8 cellular contexts compared by ENCODE assay signal in the genomic region with DNA sequence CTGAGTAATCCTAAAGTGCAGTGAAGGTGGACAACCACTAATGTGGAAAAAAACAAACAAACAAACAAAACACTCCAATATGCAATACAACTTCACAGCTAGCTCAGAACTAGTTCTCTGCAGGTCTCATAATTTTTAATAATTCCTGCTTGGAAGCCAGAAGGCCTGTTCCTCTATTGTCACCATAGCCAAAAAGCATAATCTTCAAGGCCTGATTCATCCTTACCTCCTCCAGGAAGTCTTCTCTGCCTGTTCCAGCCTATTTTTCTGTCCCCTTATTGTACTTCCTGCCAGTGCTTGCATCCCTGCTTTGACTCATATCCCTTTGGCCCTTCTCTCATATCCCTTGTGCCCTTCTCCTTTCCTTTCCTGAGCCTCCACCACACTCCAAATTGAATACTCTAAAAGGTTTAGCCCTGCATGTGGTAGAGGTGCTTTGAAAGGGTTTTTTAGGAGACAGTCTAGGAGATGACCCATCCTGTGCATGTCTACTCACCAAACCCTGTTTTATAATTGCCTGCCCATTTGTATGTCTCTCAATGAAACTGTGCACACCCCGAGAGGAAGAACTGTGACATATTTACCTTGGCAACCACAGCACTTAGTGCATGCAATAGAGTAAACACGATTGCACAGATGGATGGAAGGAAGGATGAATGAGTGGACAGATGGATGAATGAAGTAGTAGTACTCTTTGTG.
DNase-seq lines count a peak whose midpoint lies in the region; ATAC-seq, FAIRE-seq and TF ChIP-seq lines count a peak whose summit lies in the region.
"Not testable (repeated sequence)": the region's sequence is repeated elsewhere in the genome, so short reads cannot be mapped to it uniquely, and the experiment has no call there.

No MANE protein-coding gene starts in this region.

- WGBS in GM12878 (ENCODE audit: insufficient coverage, insufficient replicate concordance, low lambda C conversion rate, missing lambda C conversion rate): 97% methylated on average over 2 of the region's 2 CpGs
- 44% methylated on average over 2 of the region's 2 CpGs for WGBS in right cardiac atrium

- not testable (repeated sequence) for H3K79me2 ChIP-seq in HCT116 (ENCODE audit: insufficient read depth, low read length); GM12878 (ENCODE audit: control insufficient read depth, insufficient read depth, low read length)

- H3K4me2 ChIP-seq in HCT116 (ENCODE audit: low read length); GM12878 (ENCODE audit: control insufficient read depth, insufficient read depth): not testable (repeated sequence)

- H3K4me1 ChIP-seq in HCT116 (ENCODE audit: control insufficient read depth in 1 of 2, insufficient read depth in 2 of 2, low read length in 2 of 2); RWPE2 (ENCODE audit: insufficient read depth, poor library complexity, severe bottlenecking); GM12878 (ENCODE audit: control insufficient read depth, insufficient read depth, low read length); right cardiac atrium (ENCODE audit: control insufficient read depth, insufficient read depth, low read length): not testable (repeated sequence)

- TF ChIP-seq RAD21 in HCT116 (IDR thresholded peaks at IDR 0.05; ENCODE audit: low read depth); GM12878 (IDR thresholded peaks at IDR 0.05; ENCODE audit: insufficient read depth, low read depth, low read length): not testable (repeated sequence)

- CTCF ChIA-PET in HCT116 (lab: Charles Lee); GM12878 (lab: Yijun Ruan, JAX): not testable (repeated sequence)

- SMC1A ChIA-PET in GM12878 (lab: Charles Lee; ENCODE audit: uncharacterized antibody, unreplicated experiment): not testable (repeated sequence)

- not testable (repeated sequence) for TF ChIP-seq CTCF in HCT116 (IDR thresholded peaks at IDR 0.05 in 2 of 3, conservative IDR thresholded peaks at IDR 0.05 in 1 of 3; ENCODE audit: borderline replicate concordance in 1 of 3, insufficient read depth in 1 of 3, low read depth in 2 of 3, low read length in 2 of 3); RWPE2 (IDR thresholded peaks at IDR 0.05; ENCODE audit: poor library complexity, severe bottlenecking); GM12878 (IDR thresholded peaks at IDR 0.05 in 2 of 3, conservative IDR thresholded peaks at IDR 0.05 in 1 of 3; ENCODE audit: control insufficient read depth in 2 of 3, extremely low read depth in 1 of 3, insufficient read depth in 1 of 3, low read depth in 3 of 3, low read length in 3 of 3); omental fat pad (IDR thresholded peaks at IDR 0.05)

- ATAC-seq in HCT116, GM12878: not testable (repeated sequence)
- ATAC-seq in RWPE2 (ENCODE audit: low read depth) (peak; percentile 17; the same call in 1 of the 3 replicates), right cardiac atrium (peak; percentile 38 to 40), omental fat pad (ENCODE audit: low FRiP score) (peak; percentile 23)

- in situ Hi-C loops in GM12878 (cut with MboI): not testable (repeated sequence)

- not testable (repeated sequence) for H3K9me2 ChIP-seq in HCT116 (ENCODE audit: insufficient read depth)

- not testable (repeated sequence) for H3K27ac ChIP-seq in HCT116 (ENCODE audit: low read depth, low read length); RWPE2 (ENCODE audit: poor library complexity, severe bottlenecking); GM12878 (ENCODE audit: control insufficient read depth, insufficient read depth); right cardiac atrium (ENCODE audit: low read length)

- not testable (repeated sequence) for TF ChIP-seq EP300 in GM12878 (IDR thresholded peaks at IDR 0.05; ENCODE audit: borderline replicate concordance in 1 of 2, control insufficient read depth in 1 of 2, low read depth in 2 of 2, low read length in 2 of 2)

- TF ChIP-seq POLR2A in HCT116 (IDR thresholded peaks at IDR 0.05; ENCODE audit: borderline replicate concordance, extremely low read depth, insufficient read depth, insufficient read length); GM12878 (IDR thresholded peaks at IDR 0.05; ENCODE audit: low read depth, low read length): not testable (repeated sequence)

- POLR2A ChIA-PET in HCT116 (lab: Charles Lee); GM12878 (lab: Charles Lee): not testable (repeated sequence)

- H3K36me3 ChIP-seq in HCT116 (ENCODE audit: control insufficient read depth in 1 of 2, insufficient read depth in 2 of 2, low read length in 2 of 2); RWPE2 (ENCODE audit: low read depth); GM12878 (ENCODE audit: control insufficient read depth in 2 of 2, insufficient read depth in 2 of 2, low read length in 1 of 2): not testable (repeated sequence)

- H3K4me3 ChIP-seq in HCT116 (replicated peaks in 1 of 2; ENCODE audit: low read depth in 1 of 2, low read length in 2 of 2); RWPE2 (ENCODE audit: severe bottlenecking); GM12878; right cardiac atrium (ENCODE audit: low read length): not testable (repeated sequence)

- intact Hi-C loops in HCT116 (cut with micrococcal nuclease); GM12878 (cut with micrococcal nuclease; ENCODE audit: unreplicated experiment); right cardiac atrium (cut with DNase I): not testable (repeated sequence)

- not testable (repeated sequence) for H4K20me1 ChIP-seq in HCT116 (ENCODE audit: insufficient read depth); GM12878 (ENCODE audit: control insufficient read depth, insufficient read depth)

- TSS peak; percentile 27 for BruUV-seq in HCT116 (replicated peaks; lab: Mats Ljungman, UMichigan)
- TSS peak; percentile 35 for BruUV-seq in GM12878 (replicated peaks; lab: Mats Ljungman, UMichigan)

- H2AFZ ChIP-seq in HCT116 (ENCODE audit: low read depth, low read length, poor library complexity, severe bottlenecking); GM12878 (ENCODE audit: control insufficient read depth, low read depth, low read length): not testable (repeated sequence)

- not testable (repeated sequence) for FAIRE-seq in GM12878 (lab: Jason Lieb, UNC)

- RAD21 ChIA-PET in HCT116 (lab: Charles Lee; ENCODE audit: low non-redundant PET in 1 of 2, low total read pairs in 2 of 2, uncharacterized antibody in 2 of 2, unreplicated experiment in 2 of 2); GM12878 (lab: Charles Lee; ENCODE audit: unreplicated experiment): not testable (repeated sequence)

- H3K9me3 ChIP-seq in HCT116 (ENCODE audit: control insufficient read depth in 1 of 2, insufficient read depth in 1 of 2, low read depth in 1 of 2, low read length in 2 of 2); RWPE2 (ENCODE audit: severe bottlenecking); GM12878 (replicated peaks; ENCODE audit: control insufficient read depth, insufficient read depth, low read length); right cardiac atrium (ENCODE audit: control insufficient read depth, low read length): not testable (repeated sequence)

- H3K9ac ChIP-seq in HCT116 (ENCODE audit: low read length); GM12878 (ENCODE audit: control insufficient read depth, insufficient read depth, low read length): not testable (repeated sequence)

- H3K27me3 ChIP-seq in HCT116 (ENCODE audit: insufficient read depth, low read length); RWPE2 (ENCODE audit: insufficient read depth, poor library complexity, severe bottlenecking); GM12878 (replicated peaks in 1 of 2; ENCODE audit: control insufficient read depth in 2 of 2, insufficient read depth in 2 of 2, low read length in 1 of 2); right cardiac atrium (ENCODE audit: control insufficient read depth, insufficient read depth): not testable (repeated sequence)

- DNase-seq in COLO668 (lab: John Stamatoyannopoulos, UW; ENCODE audit: unreplicated experiment): peak; percentile 25
- not testable (repeated sequence) for DNase-seq in HCT116 (ENCODE audit: low read depth, low spot score); RWPE2 (ENCODE audit: low spot score); GM12878 (ENCODE audit: low read depth, low spot score); right cardiac atrium; omental fat pad (ENCODE audit: low spot score)
- DNase-seq in NCI-H2029 (lab: John Stamatoyannopoulos, UW): peak; percentile 32
- DNase-seq in NCI-H69 (lab: John Stamatoyannopoulos, UW): peak; percentile 93
